ENCODE assay signal across 25 cellular contexts in genomic region chr6:56753801-56754200, GRCh38.
A peak's percentile ranks its signal among the peaks of the same experiment; 100 is the strongest.
DNase-seq lines count a peak whose midpoint lies in the region; ATAC-seq, FAIRE-seq and TF ChIP-seq lines count a peak whose summit lies in the region.
"Had no signal": no experiment of that assay in that cellular context is flagged by ENCODE, and none has a peak within 500 bp of the region (broad histone marks: within the 10 kb centered on the region; RNA-seq: fewer than 3 reads in every experiment).

No MANE protein-coding gene starts in this region.

- H3K27ac Mint-ChIP-seq in HFFc6 = peak overlapping the region; percentile 63
- no peak overlapping the region for H3K27ac Mint-ChIP-seq in CD8-positive, alpha-beta T cell
- H3K27ac Mint-ChIP-seq: activated B cell treated with CpG ODN at 0.5 μM for 24 hours; activated naive CD4-positive, alpha-beta T cell treated with anti-CD3 and anti-CD28 coated beads, Interleukin-2, amount 50 U/mL, for 72 hours; activated T-helper 17 cell treated with anti-CD3 and anti-CD28 coated beads, Interleukin-2, amount 50 U/mL, for 72 hours; CD14-positive monocyte; immature natural killer cell; naive thymus-derived CD4-positive, alpha-beta T cell; stimulated activated naive B cell treated with anti-CD40 and anti-IgM and Interleukin-4, amounts not matched to agents 10 μg/mL and 1 μg/mL and 100 μg/mL, for 72 hours had no signal

- peaks cover 2% of the 10 kb centered on the region; the same call in 1 of the 2 replicates for H3K27me3 Mint-ChIP-seq in HFFc6 (ENCODE audit: insufficient read depth)
- peaks cover 3% of the 10 kb centered on the region for H3K27me3 Mint-ChIP-seq in CD8-positive, alpha-beta T cell (ENCODE audit: low read depth)
- H3K27me3 Mint-ChIP-seq: activated B cell treated with CpG ODN at 0.5 μM for 24 hours; stimulated activated naive B cell treated with anti-CD40 and anti-IgM and Interleukin-4, amounts not matched to agents 10 μg/mL and 1 μg/mL and 100 μg/mL, for 72 hours had no signal

- no peaks in the 10 kb centered on the region for H3K9me3 ChIP-seq in CD8-positive, alpha-beta T cell (ENCODE audit: low read length)
- H3K9me3 ChIP-seq: right atrium auricular region had no signal

- intact Hi-C loops in CD8-positive, alpha-beta T cell (cut with DNase I, micrococcal nuclease) = no loop called here

- no peaks in the 10 kb centered on the region for H3K27me3 ChIP-seq in CD8-positive, alpha-beta T cell (ENCODE audit: insufficient read depth, low read length)
- H3K27me3 ChIP-seq: hepatocyte, right atrium auricular region had no signal

- peaks cover 28% of the 10 kb centered on the region for H3K36me3 Mint-ChIP-seq in HFFc6 (ENCODE audit: low read depth)
- no peaks in the 10 kb centered on the region for H3K36me3 Mint-ChIP-seq in CD8-positive, alpha-beta T cell
- H3K36me3 Mint-ChIP-seq: activated naive CD4-positive, alpha-beta T cell treated with anti-CD3 and anti-CD28 coated beads, Interleukin-2, amount 50 U/mL, for 72 hours; CD14-positive monocyte; immature natural killer cell; naive thymus-derived CD4-positive, alpha-beta T cell; stimulated activated naive B cell treated with anti-CD40 and anti-IgM and Interleukin-4, amounts not matched to agents 10 μg/mL and 1 μg/mL and 100 μg/mL, for 72 hours had no signal

- DNase-seq in HFFc6 = no peak
- DNase-seq in SK-MEL-5 (ENCODE audit: low read depth, low spot score) = peak; percentile 46
- DNase-seq in frontal cortex (ENCODE audit: low spot score in 2 of 2) = no peak
- no peak for DNase-seq in CD8-positive, alpha-beta T cell
- DNase-seq in GM19240 (ENCODE audit: insufficient read length, low spot score) = no peak
- no peak for DNase-seq in activated naive CD4-positive, alpha-beta T cell (lab: John Stamatoyannopoulos, UW)
- DNase-seq: activated B cell treated with CpG ODN at 0.5 μM for 24 hours; effector CD4-positive, alpha-beta T cell; immature natural killer cell; KBM-7; MV-4-11; naive thymus-derived CD4-positive, alpha-beta T cell; NCI-H146; NCI-H526; occipital lobe; stimulated activated CD4-positive, alpha-beta T cell treated with anti-CD3 and anti-CD28 coated beads, Interleukin-4, amount 100 ng/mL, for 24 hours; stimulated activated naive B cell treated with anti-CD40 and anti-IgM and Interleukin-4, amounts not matched to agents 10 μg/mL and 1 μg/mL and 100 μg/mL, for 72 hours; T1000 had no signal

- no peak for TF ChIP-seq CTCF in HFFc6 (IDR thresholded peaks at IDR 0.05)
- no peak for TF ChIP-seq CTCF in CD8-positive, alpha-beta T cell (IDR thresholded peaks at IDR 0.05)

- H3K27ac ChIP-seq in temporal lobe (ENCODE audit: low read depth, low read length) = peak overlapping the region; percentile 58
- H3K27ac ChIP-seq in CD8-positive, alpha-beta T cell (ENCODE audit: low read depth, low read length) = no peak overlapping the region
- H3K27ac ChIP-seq: epithelial cell of prostate, hepatocyte had no signal

- POLR2A ChIA-PET in CD8-positive, alpha-beta T cell (lab: Charles Lee) = no interaction called here

- peaks cover 99% of the 10 kb centered on the region for H3K4me1 Mint-ChIP-seq in HFFc6 (ENCODE audit: low read depth)
- no peaks in the 10 kb centered on the region for H3K4me1 Mint-ChIP-seq in CD8-positive, alpha-beta T cell (ENCODE audit: low read depth)
- H3K4me1 Mint-ChIP-seq: activated B cell treated with CpG ODN at 0.5 μM for 24 hours; activated T-helper 17 cell treated with anti-CD3 and anti-CD28 coated beads, Interleukin-2, amount 50 U/mL, for 72 hours; immature natural killer cell; stimulated activated naive B cell treated with anti-CD40 and anti-IgM and Interleukin-4, amounts not matched to agents 10 μg/mL and 1 μg/mL and 100 μg/mL, for 72 hours had no signal

- no peaks in the 10 kb centered on the region for H3K36me3 ChIP-seq in CD8-positive, alpha-beta T cell (ENCODE audit: insufficient read depth, low read length)
- H3K36me3 ChIP-seq: right atrium auricular region had no signal

- no peak for ATAC-seq in CD8-positive, alpha-beta T cell
- ATAC-seq: activated naive CD4-positive, alpha-beta T cell treated with anti-CD3 and anti-CD28 coated beads, Interleukin-2, amount 50 U/mL, for 72 hours; activated T-helper 17 cell treated with anti-CD3 and anti-CD28 coated beads, Interleukin-2, amount 50 U/mL, for 72 hours; naive thymus-derived CD4-positive, alpha-beta T cell; stimulated activated naive B cell treated with anti-CD40 and anti-IgM and Interleukin-4, amounts not matched to agents 10 μg/mL and 1 μg/mL and 100 μg/mL, for 72 hours had no signal

- CTCF ChIA-PET in CD8-positive, alpha-beta T cell (lab: Charles Lee) = no interaction called here

- in situ Hi-C loops in SK-MEL-5 (cut with HindIII; ENCODE audit: low pct_unique_long_range_greater_than_20kb, low sequenced_read_pairs) = no loop called here

- no peaks in the 10 kb centered on the region for H3K9me3 Mint-ChIP-seq in HFFc6
- no peaks in the 10 kb centered on the region for H3K9me3 Mint-ChIP-seq in CD8-positive, alpha-beta T cell
- H3K9me3 Mint-ChIP-seq: activated B cell treated with CpG ODN at 0.5 μM for 24 hours; activated naive CD4-positive, alpha-beta T cell treated with anti-CD3 and anti-CD28 coated beads, Interleukin-2, amount 50 U/mL, for 72 hours; activated T-helper 17 cell treated with anti-CD3 and anti-CD28 coated beads, Interleukin-2, amount 50 U/mL, for 72 hours; immature natural killer cell; naive thymus-derived CD4-positive, alpha-beta T cell; stimulated activated naive B cell treated with anti-CD40 and anti-IgM and Interleukin-4, amounts not matched to agents 10 μg/mL and 1 μg/mL and 100 μg/mL, for 72 hours had no signal

- H3K4me3 Mint-ChIP-seq in HFFc6 = no peak overlapping the region
- H3K4me3 Mint-ChIP-seq in CD8-positive, alpha-beta T cell = no peak overlapping the region
- H3K4me3 Mint-ChIP-seq: activated B cell treated with CpG ODN at 0.5 μM for 24 hours; activated T-helper 17 cell treated with anti-CD3 and anti-CD28 coated beads, Interleukin-2, amount 50 U/mL, for 72 hours; CD14-positive monocyte; immature natural killer cell; naive thymus-derived CD4-positive, alpha-beta T cell; stimulated activated naive B cell treated with anti-CD40 and anti-IgM and Interleukin-4, amounts not matched to agents 10 μg/mL and 1 μg/mL and 100 μg/mL, for 72 hours had no signal

- H3K4me3 ChIP-seq in CD8-positive, alpha-beta T cell (ENCODE audit: low read depth, low read length) = no peak overlapping the region
- H3K4me3 ChIP-seq: hepatocyte, right atrium auricular region had no signal

- no peaks in the 10 kb centered on the region for H3K4me1 ChIP-seq in CD8-positive, alpha-beta T cell (ENCODE audit: insufficient read depth, low read length)

- FAIRE-seq in frontal cortex (lab: Jason Lieb, UNC) = peak; percentile 79
